ENCODE assay signal across 1 cellular context in the genomic region with DNA sequence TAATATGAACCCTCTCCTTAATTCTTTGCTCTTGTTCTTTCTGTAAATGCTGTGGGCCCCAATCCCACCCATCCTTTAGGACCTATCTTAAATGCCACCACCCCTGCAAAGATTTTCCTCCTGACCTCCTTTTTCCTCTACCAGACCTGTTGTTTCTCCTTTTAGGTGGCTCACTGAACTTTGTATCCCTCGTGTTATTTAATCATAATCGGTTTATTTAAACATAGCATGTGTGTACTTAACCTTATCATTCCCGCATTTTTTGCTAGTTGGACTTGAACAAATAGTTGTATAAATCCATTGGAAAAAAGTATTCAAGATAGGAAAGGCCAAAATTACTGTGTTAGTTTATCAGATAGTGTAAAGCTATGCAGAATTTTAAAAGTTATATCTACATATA.
A peak's percentile ranks its signal among the peaks of the same experiment; 100 is the strongest.
TF ChIP-seq lines count a peak whose summit lies in the region.

No MANE protein-coding gene starts in this region.

TF ChIP-seq in HepG2, 621 proteins besides CTCF, POLR2A, EP300 and RAD21 (continued from another document and continues in another):
- TF ChIP-seq ASH2L (IDR thresholded peaks at IDR 0.05; ENCODE audit: insufficient read length, low read depth, low read length) = peak; percentile 76
- no peak for TF ChIP-seq ATF7 (IDR thresholded peaks at IDR 0.05)
- no peak for TF ChIP-seq ATF7 (CRISPR knock-in tag; IDR thresholded peaks at IDR 0.05)
- TF ChIP-seq TBL1XR1 (IDR thresholded peaks at IDR 0.05; ENCODE audit: borderline replicate concordance, low read length, partially characterized antibody) = no peak
- TF ChIP-seq ZNF879 (CRISPR knock-in tag; IDR thresholded peaks at IDR 0.05) = no peak
- TF ChIP-seq ZNF17 (CRISPR knock-in tag; IDR thresholded peaks at IDR 0.05) = no peak
- peak; percentile 41; the same call in 1 of the 2 replicates for TF ChIP-seq ZSCAN9 (CRISPR knock-in tag; IDR thresholded peaks at IDR 0.05; ENCODE audit: borderline replicate concordance)
- TF ChIP-seq, protein P1, sequence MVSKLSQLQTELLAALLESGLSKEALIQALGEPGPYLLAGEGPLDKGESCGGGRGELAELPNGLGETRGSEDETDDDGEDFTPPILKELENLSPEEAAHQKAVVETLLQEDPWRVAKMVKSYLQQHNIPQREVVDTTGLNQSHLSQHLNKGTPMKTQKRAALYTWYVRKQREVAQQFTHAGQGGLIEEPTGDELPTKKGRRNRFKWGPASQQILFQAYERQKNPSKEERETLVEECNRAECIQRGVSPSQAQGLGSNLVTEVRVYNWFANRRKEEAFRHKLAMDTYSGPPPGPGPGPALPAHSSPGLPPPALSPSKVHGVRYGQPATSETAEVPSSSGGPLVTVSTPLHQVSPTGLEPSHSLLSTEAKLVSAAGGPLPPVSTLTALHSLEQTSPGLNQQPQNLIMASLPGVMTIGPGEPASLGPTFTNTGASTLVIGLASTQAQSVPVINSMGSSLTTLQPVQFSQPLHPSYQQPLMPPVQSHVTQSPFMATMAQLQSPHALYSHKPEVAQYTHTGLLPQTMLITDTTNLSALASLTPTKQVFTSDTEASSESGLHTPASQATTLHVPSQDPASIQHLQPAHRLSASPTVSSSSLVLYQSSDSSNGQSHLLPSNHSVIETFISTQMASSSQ (IDR thresholded peaks at IDR 0.05; ENCODE audit: low read depth) = peak; percentile 59; the same call in 1 of the 2 replicates
- TF ChIP-seq, protein P1 (CRISPR knock-in tag; IDR thresholded peaks at IDR 0.05; ENCODE audit: borderline replicate concordance) = no peak; the same call in 1 of the 2 replicates
- no peak for TF ChIP-seq ELF4 (CRISPR knock-in tag; IDR thresholded peaks at IDR 0.05; ENCODE audit: borderline replicate concordance)
- TF ChIP-seq KDM1A (CRISPR knock-in tag; IDR thresholded peaks at IDR 0.05) = no peak
- peak; percentile 41; the same call in 1 of the 2 replicates for TF ChIP-seq FOXO1 (CRISPR knock-in tag; IDR thresholded peaks at IDR 0.05)
- TF ChIP-seq KDM5A (IDR thresholded peaks at IDR 0.05; ENCODE audit: borderline replicate concordance, low read length) = no peak
- TF ChIP-seq SP5 (CRISPR knock-in tag; IDR thresholded peaks at IDR 0.05; ENCODE audit: borderline replicate concordance, low read depth) = peak; percentile 61
- no peak for TF ChIP-seq ZBTB20 (CRISPR knock-in tag; IDR thresholded peaks at IDR 0.05; ENCODE audit: borderline replicate concordance, low read depth)
- TF ChIP-seq, protein P2, sequence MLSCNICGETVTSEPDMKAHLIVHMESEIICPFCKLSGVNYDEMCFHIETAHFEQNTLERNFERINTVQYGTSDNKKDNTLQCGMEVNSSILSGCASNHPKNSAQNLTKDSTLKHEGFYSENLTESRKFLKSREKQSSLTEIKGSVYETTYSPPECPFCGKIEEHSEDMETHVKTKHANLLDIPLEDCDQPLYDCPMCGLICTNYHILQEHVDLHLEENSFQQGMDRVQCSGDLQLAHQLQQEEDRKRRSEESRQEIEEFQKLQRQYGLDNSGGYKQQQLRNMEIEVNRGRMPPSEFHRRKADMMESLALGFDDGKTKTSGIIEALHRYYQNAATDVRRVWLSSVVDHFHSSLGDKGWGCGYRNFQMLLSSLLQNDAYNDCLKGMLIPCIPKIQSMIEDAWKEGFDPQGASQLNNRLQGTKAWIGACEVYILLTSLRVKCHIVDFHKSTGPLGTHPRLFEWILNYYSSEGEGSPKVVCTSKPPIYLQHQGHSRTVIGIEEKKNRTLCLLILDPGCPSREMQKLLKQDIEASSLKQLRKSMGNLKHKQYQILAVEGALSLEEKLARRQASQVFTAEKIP (CRISPR knock-in tag; IDR thresholded peaks at IDR 0.05; ENCODE audit: borderline replicate concordance) = no peak
- 0 out of 2 replicates have a peak, but pooled peaks have one; percentile 14 for TF ChIP-seq SP140L (CRISPR knock-in tag; IDR thresholded peaks at IDR 0.05; ENCODE audit: borderline replicate concordance)
- TF ChIP-seq PLRG1 (conservative IDR thresholded peaks at IDR 0.05) = no peak
- no peak for TF ChIP-seq TBX3 (IDR thresholded peaks at IDR 0.05; ENCODE audit: borderline replicate concordance)
- TF ChIP-seq ARNT (IDR thresholded peaks at IDR 0.05) = no peak
- TF ChIP-seq, protein P3, sequence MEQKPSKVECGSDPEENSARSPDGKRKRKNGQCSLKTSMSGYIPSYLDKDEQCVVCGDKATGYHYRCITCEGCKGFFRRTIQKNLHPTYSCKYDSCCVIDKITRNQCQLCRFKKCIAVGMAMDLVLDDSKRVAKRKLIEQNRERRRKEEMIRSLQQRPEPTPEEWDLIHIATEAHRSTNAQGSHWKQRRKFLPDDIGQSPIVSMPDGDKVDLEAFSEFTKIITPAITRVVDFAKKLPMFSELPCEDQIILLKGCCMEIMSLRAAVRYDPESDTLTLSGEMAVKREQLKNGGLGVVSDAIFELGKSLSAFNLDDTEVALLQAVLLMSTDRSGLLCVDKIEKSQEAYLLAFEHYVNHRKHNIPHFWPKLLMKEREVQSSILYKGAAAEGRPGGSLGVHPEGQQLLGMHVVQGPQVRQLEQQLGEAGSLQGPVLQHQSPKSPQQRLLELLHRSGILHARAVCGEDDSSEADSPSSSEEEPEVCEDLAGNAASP (CRISPR knock-in tag; IDR thresholded peaks at IDR 0.05; ENCODE audit: borderline replicate concordance) = no peak
- TF ChIP-seq JARID2 (CRISPR knock-in tag; IDR thresholded peaks at IDR 0.05; ENCODE audit: insufficient replicate concordance) = no peak
- no peak for TF ChIP-seq SKI (IDR thresholded peaks at IDR 0.05; ENCODE audit: partially characterized antibody)
- TF ChIP-seq ZNF562 (CRISPR knock-in tag; IDR thresholded peaks at IDR 0.05; ENCODE audit: borderline replicate concordance) = no peak
- TF ChIP-seq, protein P4, sequence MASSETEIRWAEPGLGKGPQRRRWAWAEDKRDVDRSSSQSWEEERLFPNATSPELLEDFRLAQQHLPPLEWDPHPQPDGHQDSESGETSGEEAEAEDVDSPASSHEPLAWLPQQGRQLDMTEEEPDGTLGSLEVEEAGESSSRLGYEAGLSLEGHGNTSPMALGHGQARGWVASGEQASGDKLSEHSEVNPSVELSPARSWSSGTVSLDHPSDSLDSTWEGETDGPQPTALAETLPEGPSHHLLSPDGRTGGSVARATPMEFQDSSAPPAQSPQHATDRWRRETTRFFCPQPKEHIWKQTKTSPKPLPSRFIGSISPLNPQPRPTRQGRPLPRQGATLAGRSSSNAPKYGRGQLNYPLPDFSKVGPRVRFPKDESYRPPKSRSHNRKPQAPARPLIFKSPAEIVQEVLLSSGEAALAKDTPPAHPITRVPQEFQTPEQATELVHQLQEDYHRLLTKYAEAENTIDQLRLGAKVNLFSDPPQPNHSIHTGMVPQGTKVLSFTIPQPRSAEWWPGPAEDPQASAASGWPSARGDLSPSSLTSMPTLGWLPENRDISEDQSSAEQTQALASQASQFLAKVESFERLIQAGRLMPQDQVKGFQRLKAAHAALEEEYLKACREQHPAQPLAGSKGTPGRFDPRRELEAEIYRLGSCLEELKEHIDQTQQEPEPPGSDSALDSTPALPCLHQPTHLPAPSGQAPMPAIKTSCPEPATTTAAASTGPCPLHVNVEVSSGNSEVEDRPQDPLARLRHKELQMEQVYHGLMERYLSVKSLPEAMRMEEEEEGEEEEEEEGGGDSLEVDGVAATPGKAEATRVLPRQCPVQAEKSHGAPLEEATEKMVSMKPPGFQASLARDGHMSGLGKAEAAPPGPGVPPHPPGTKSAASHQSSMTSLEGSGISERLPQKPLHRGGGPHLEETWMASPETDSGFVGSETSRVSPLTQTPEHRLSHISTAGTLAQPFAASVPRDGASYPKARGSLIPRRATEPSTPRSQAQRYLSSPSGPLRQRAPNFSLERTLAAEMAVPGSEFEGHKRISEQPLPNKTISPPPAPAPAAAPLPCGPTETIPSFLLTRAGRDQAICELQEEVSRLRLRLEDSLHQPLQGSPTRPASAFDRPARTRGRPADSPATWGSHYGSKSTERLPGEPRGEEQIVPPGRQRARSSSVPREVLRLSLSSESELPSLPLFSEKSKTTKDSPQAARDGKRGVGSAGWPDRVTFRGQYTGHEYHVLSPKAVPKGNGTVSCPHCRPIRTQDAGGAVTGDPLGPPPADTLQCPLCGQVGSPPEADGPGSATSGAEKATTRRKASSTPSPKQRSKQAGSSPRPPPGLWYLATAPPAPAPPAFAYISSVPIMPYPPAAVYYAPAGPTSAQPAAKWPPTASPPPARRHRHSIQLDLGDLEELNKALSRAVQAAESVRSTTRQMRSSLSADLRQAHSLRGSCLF (CRISPR knock-in tag; IDR thresholded peaks at IDR 0.05; ENCODE audit: borderline replicate concordance) = no peak
- TF ChIP-seq, protein P5, sequence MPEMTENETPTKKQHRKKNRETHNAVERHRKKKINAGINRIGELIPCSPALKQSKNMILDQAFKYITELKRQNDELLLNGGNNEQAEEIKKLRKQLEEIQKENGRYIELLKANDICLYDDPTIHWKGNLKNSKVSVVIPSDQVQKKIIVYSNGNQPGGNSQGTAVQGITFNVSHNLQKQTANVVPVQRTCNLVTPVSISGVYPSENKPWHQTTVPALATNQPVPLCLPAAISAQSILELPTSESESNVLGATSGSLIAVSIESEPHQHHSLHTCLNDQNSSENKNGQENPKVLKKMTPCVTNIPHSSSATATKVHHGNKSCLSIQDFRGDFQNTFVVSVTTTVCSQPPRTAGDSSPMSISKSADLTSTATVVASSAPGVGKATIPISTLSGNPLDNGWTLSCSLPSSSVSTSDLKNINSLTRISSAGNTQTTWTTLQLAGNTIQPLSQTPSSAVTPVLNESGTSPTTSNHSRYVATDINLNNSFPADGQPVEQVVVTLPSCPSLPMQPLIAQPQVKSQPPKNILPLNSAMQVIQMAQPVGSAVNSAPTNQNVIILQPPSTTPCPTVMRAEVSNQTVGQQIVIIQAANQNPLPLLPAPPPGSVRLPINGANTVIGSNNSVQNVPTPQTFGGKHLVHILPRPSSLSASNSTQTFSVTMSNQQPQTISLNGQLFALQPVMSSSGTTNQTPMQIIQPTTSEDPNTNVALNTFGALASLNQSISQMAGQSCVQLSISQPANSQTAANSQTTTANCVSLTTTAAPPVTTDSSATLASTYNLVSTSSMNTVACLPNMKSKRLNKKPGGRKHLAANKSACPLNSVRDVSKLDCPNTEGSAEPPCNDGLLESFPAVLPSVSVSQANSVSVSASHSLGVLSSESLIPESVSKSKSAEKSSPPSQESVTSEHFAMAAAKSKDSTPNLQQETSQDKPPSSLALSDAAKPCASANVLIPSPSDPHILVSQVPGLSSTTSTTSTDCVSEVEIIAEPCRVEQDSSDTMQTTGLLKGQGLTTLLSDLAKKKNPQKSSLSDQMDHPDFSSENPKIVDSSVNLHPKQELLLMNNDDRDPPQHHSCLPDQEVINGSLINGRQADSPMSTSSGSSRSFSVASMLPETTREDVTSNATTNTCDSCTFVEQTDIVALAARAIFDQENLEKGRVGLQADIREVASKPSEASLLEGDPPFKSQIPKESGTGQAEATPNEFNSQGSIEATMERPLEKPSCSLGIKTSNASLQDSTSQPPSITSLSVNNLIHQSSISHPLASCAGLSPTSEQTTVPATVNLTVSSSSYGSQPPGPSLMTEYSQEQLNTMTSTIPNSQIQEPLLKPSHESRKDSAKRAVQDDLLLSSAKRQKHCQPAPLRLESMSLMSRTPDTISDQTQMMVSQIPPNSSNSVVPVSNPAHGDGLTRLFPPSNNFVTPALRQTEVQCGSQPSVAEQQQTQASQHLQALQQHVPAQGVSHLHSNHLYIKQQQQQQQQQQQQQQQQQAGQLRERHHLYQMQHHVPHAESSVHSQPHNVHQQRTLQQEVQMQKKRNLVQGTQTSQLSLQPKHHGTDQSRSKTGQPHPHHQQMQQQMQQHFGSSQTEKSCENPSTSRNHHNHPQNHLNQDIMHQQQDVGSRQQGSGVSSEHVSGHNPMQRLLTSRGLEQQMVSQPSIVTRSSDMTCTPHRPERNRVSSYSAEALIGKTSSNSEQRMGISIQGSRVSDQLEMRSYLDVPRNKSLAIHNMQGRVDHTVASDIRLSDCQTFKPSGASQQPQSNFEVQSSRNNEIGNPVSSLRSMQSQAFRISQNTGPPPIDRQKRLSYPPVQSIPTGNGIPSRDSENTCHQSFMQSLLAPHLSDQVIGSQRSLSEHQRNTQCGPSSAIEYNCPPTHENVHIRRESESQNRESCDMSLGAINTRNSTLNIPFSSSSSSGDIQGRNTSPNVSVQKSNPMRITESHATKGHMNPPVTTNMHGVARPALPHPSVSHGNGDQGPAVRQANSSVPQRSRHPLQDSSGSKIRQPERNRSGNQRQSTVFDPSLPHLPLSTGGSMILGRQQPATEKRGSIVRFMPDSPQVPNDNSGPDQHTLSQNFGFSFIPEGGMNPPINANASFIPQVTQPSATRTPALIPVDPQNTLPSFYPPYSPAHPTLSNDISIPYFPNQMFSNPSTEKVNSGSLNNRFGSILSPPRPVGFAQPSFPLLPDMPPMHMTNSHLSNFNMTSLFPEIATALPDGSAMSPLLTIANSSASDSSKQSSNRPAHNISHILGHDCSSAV (CRISPR knock-in tag; IDR thresholded peaks at IDR 0.05; ENCODE audit: borderline replicate concordance) = no peak
- no peak for TF ChIP-seq ZNF703 (CRISPR knock-in tag; IDR thresholded peaks at IDR 0.05; ENCODE audit: borderline replicate concordance)
- TF ChIP-seq YEATS4 (CRISPR knock-in tag; IDR thresholded peaks at IDR 0.05; ENCODE audit: borderline replicate concordance) = no peak
- TF ChIP-seq KDM2A (CRISPR knock-in tag; IDR thresholded peaks at IDR 0.05; ENCODE audit: borderline replicate concordance, low read depth) = no peak
- no peak for TF ChIP-seq MED13 (CRISPR knock-in tag; IDR thresholded peaks at IDR 0.05)
- no peak for TF ChIP-seq NCOA5 (CRISPR knock-in tag; IDR thresholded peaks at IDR 0.05)
- TF ChIP-seq RXRA (CRISPR knock-in tag; IDR thresholded peaks at IDR 0.05) = no peak
- no peak for TF ChIP-seq MXI1 (IDR thresholded peaks at IDR 0.05; ENCODE audit: borderline replicate concordance, low read depth, low read length)
- TF ChIP-seq SAFB2 (CRISPR knock-in tag; IDR thresholded peaks at IDR 0.05; ENCODE audit: borderline replicate concordance, low read depth) = no peak
- no peak for TF ChIP-seq ZNF44 (CRISPR knock-in tag; IDR thresholded peaks at IDR 0.05)
- no peak for TF ChIP-seq NR1H2 (CRISPR knock-in tag; IDR thresholded peaks at IDR 0.05; ENCODE audit: borderline replicate concordance, low read depth)
- peak; percentile 58; the same call in 1 of the 2 replicates for TF ChIP-seq CREM (IDR thresholded peaks at IDR 0.05)
- TF ChIP-seq CREM (CRISPR knock-in tag; IDR thresholded peaks at IDR 0.05) = no peak
